ENCODE assay signal across 10 cellular contexts in the genomic region with DNA sequence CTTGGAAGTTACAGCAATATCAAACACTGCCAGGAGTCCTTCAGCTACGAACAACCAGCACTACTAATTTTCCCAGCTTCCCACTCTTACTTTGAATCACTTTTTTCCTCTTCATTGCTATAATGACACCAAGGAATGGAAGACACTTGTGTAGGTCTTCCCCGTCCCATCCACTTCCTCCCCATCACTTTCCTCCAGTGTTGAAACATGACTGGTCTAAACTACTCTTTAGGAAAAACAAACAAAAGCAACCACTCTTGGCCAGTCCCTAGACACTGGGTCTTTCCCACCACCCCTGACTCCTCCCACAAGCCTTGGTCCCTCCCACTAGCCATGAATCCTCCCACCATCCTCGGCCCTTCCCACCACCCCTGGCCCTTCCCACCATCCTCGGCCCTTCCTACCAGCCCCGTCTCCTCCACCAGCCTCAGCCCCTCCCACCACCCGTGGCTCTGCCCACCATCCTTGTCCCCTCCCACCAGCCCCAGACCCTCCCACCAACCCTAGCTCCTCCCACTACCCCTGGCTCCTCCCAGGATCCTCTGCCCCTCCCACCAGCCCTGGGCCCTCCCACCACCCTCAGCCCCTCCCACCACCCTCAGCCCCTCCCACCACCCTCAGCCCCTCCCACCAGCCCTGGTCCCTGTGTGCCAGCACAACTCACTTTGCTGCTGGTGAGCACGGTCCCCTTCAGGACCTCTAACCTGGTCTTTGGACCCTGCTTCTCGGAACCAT.
DNase-seq lines count a peak whose midpoint lies in the region; ATAC-seq and FAIRE-seq lines count a peak whose summit lies in the region.
"Had no signal": no experiment of that assay in that cellular context is flagged by ENCODE, and none has a peak within 500 bp of the region (broad histone marks: within the 10 kb centered on the region; RNA-seq: fewer than 3 reads in every experiment).

No MANE protein-coding gene starts in this region.

- peak; percentile 4 for DNase-seq in activated gamma-delta T cell treated with Interleukin-2 at 50 U/mL for 16 hours
- no peak for DNase-seq in activated gamma-delta T cell (lab: John Stamatoyannopoulos, UW)
- peak in 1 of 3 experiments; percentile 5 for DNase-seq in effector memory CD8-positive, alpha-beta T cell
- DNase-seq in stimulated activated naive CD8-positive, alpha-beta T cell treated with anti-CD3 and anti-CD28 coated beads, Interleukin-15, Interleukin-2, amounts not matched to agents 100 U/mL and 50 U/mL, for 24 hours = peak; percentile 12
- no peak for DNase-seq in GM19240 (ENCODE audit: insufficient read length, low spot score)
- no peak for DNase-seq in NCI-H187 treated with DMSO at 0.1 percent for 48 hours (lab: John Stamatoyannopoulos, UW)
- DNase-seq in HTR-8/SVneo (ENCODE audit: insufficient read length, low spot score) = no peak
- DNase-seq: naive B cell had no signal

- H3K9me3 Mint-ChIP-seq in effector memory CD8-positive, alpha-beta T cell = peaks cover 0 to 2% of the 10 kb centered on the region in 2 donors

- peaks cover 5 to 20% of the 10 kb centered on the region in 2 donors for H3K27me3 Mint-ChIP-seq in effector memory CD8-positive, alpha-beta T cell

- ATAC-seq in HG03280 (IDR thresholded peaks at IDR 0.05; ENCODE audit: unreplicated experiment) = peak; percentile 59
- peak; percentile 63 for ATAC-seq in effector memory CD8-positive, alpha-beta T cell (replicated peaks)
- ATAC-seq in stimulated activated naive CD8-positive, alpha-beta T cell treated with anti-CD3 and anti-CD28 coated beads, Interleukin-15, Interleukin-2, amounts not matched to agents 100 U/mL and 50 U/mL, for 24 hours = peak; percentile 46

- no peak for FAIRE-seq in HTR-8/SVneo (lab: Jason Lieb, UNC)
- FAIRE-seq: colon had no signal

- H3K4me3 Mint-ChIP-seq in effector memory CD8-positive, alpha-beta T cell = no peak overlapping the region
- H3K4me3 Mint-ChIP-seq: naive B cell had no signal

- H3K36me3 Mint-ChIP-seq in effector memory CD8-positive, alpha-beta T cell (ENCODE audit: insufficient read depth) = peaks cover under 1% of the 10 kb centered on the region

- peaks cover 5 to 8% of the 10 kb centered on the region in 2 donors for H3K4me1 Mint-ChIP-seq in effector memory CD8-positive, alpha-beta T cell (ENCODE audit: low read depth in 2 of 2)

- H3K27ac Mint-ChIP-seq in effector memory CD8-positive, alpha-beta T cell = no peak overlapping the region
- H3K27ac Mint-ChIP-seq: naive B cell had no signal

Comparison
In these comparisons a context has a peak if more than half of its experiments do, and no peak if none do; other contexts are left out.
1. DNase-seq: peak in activated gamma-delta T cell treated with Interleukin-2 at 50 U/mL for 16 hours (single experiment) and stimulated activated naive CD8-positive, alpha-beta T cell treated with anti-CD3 and anti-CD28 coated beads, Interleukin-15, Interleukin-2, amounts not matched to agents 100 U/mL and 50 U/mL, for 24 hours (single experiment); none in activated gamma-delta T cell (single experiment), GM19240 (single experiment), NCI-H187 treated with DMSO at 0.1 percent for 48 hours (single experiment) and HTR-8/SVneo (single experiment).
2. Peak in every context shown above with its lines, with median percentiles within 50 percentile points of each other: ATAC-seq.